8 cellular contexts compared by ENCODE assay signal in the genomic region with DNA sequence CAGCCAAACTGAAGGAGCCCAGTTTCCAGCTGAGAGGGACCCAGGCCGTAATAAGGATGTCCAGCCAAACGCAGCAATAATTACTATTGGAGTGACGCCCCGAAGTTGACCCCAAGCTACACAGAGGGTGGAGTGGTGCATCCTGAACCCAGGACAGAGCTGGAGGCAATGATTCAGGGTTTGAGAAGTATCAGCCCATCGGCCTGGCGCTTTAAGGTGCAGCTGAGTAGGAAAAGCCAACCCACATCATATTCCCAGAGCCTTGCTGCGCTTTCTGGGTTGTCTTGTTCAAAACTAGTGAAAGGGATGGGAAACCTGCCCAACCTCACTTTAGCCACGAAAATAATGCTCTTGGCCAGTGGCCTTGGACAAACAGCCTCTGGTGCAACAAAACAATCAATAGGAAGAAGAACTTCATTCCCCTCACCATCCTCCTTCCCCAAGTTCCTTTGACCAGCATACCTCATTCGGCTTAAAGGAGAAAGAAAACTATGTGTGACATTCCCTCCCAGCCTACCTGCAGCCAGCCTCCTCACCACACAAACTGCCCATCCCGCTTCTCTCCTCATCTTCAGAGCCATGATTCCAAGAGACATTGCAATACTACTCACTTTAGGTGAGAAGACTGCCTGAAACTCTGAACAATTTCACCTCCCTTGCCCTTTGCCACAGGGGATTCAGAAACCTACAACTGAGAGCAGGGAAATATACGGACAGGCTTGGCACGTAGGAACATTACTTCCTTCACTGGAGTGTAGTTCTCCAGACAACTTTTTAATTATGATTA.
DNase-seq lines count a peak whose midpoint lies in the region; ATAC-seq and TF ChIP-seq lines count a peak whose summit lies in the region.

No MANE protein-coding gene starts in this region.

- TF ChIP-seq POLR2A in spleen (IDR thresholded peaks at IDR 0.05), result no peak

- H3K27ac Mint-ChIP-seq in CD8-positive, alpha-beta memory T cell, result peak overlapping the region in 7 of 8 donors; percentile 85 to 100 (median 87)

- peak overlapping the region; percentile 56 for H3K4me3 ChIP-seq in CD8-positive, alpha-beta memory T cell (ENCODE audit: low read length)
- peak overlapping the region; percentile 38 for H3K4me3 ChIP-seq in astrocyte of the cerebellum (ENCODE audit: low read depth, low read length)
- peak overlapping the region; percentile 39 to 97 (median 80) for H3K4me3 ChIP-seq in spleen

- CTCF ChIA-PET in CD8-positive, alpha-beta memory T cell (lab: Charles Lee), result interaction anchor here (0.9 to 3.1 kb wide), 5 partner anchors 11 to 121 kb away, joined by 3 to 10 read pairs (median 3); no protein-coding TSS in a partner anchor

- no peaks in the 10 kb centered on the region for H3K27me3 ChIP-seq in CD8-positive, alpha-beta memory T cell (ENCODE audit: insufficient read depth, low read length, poor library complexity, severe bottlenecking)
- H3K27me3 ChIP-seq in spleen (replicated peaks in 1 of 7), result no peaks in the 10 kb centered on the region

- peaks cover 0 to 25% (median 1%) of the 10 kb centered on the region in 3 donors for H3K36me3 Mint-ChIP-seq in CD8-positive, alpha-beta memory T cell

- H3K4me1 ChIP-seq in CD8-positive, alpha-beta memory T cell (ENCODE audit: insufficient read depth, low read length), result peaks cover 26% of the 10 kb centered on the region
- H3K4me1 ChIP-seq in spleen, result peaks cover 27 to 47% (median 45%) of the 10 kb centered on the region in 6 donors

- no peak for ATAC-seq in GM21515 (IDR thresholded peaks at IDR 0.05; ENCODE audit: unreplicated experiment)
- no peak for ATAC-seq in GM21360 (IDR thresholded peaks at IDR 0.05; ENCODE audit: unreplicated experiment)

- H3K4me1 Mint-ChIP-seq in CD8-positive, alpha-beta memory T cell, result peaks cover 26 to 46% (median 36%) of the 10 kb centered on the region in 3 donors

- WGBS in spleen, 5 donors, result 19 to 35% (median 26%) methylated on average over 11 to 12 of the region's 12 CpGs

- H3K9me3 ChIP-seq in CD8-positive, alpha-beta memory T cell (ENCODE audit: low read length), result no peaks in the 10 kb centered on the region
- H3K9me3 ChIP-seq in spleen, result no peaks in the 10 kb centered on the region

- POLR2A ChIA-PET in CD8-positive, alpha-beta memory T cell (lab: Charles Lee), result interaction anchor here (0.5 to 2.7 kb wide), 9 partner anchors 73 to 217 kb away, joined by 3 to 12 read pairs (median 4); a partner anchor contains a TSS

- peak overlapping the region; percentile 99 for H3K27ac ChIP-seq in CD8-positive, alpha-beta memory T cell (ENCODE audit: low read depth, low read length)
- peak overlapping the region in 7 of 8 donors; percentile 96 to 100 (median 99) for H3K27ac ChIP-seq in spleen

- no peak for TF ChIP-seq CTCF in astrocyte of the cerebellum (IDR thresholded peaks at IDR 0.05; ENCODE audit: low read depth, low read length, missing control alignments)
- no peak for TF ChIP-seq CTCF in spleen (IDR thresholded peaks at IDR 0.05 in 8 of 11, conservative IDR thresholded peaks at IDR 0.05 in 3 of 11)

- peaks cover 0 to 5% (median 0%) of the 10 kb centered on the region in 5 donors for H3K9me3 Mint-ChIP-seq in CD8-positive, alpha-beta memory T cell

- in situ Hi-C loops in astrocyte of the cerebellum (cut with HindIII; ENCODE audit: low sequenced_read_pairs), result no loop called here

- H3K36me3 ChIP-seq in CD8-positive, alpha-beta memory T cell (ENCODE audit: insufficient read depth, low read length), result no peaks in the 10 kb centered on the region
- H3K36me3 ChIP-seq in spleen, result no peaks in the 10 kb centered on the region

- DNase-seq in CD8-positive, alpha-beta memory T cell, result peak in 1 of 5 donors; percentile 8
- DNase-seq in HuH-7.5 (ENCODE audit: low spot score), result peak; percentile 37
- DNase-seq in astrocyte of the cerebellum (ENCODE audit: low read depth), result no peak
- DNase-seq in inferior parietal cortex (ENCODE audit: extremely low spot score), result peak; percentile 56
- DNase-seq in spleen, result no peak
- DNase-seq in posterior vena cava (ENCODE audit: low spot score), result no peak

- peak overlapping the region; percentile 61 to 100 (median 74) for H3K4me3 Mint-ChIP-seq in CD8-positive, alpha-beta memory T cell

- H3K27me3 Mint-ChIP-seq in CD8-positive, alpha-beta memory T cell, result peaks cover 0 to 14% of the 10 kb centered on the region in 2 donors

- intact Hi-C loops in spleen (cut with DNase I; ENCODE audit: low total_unique reads) (no loop called here), posterior vena cava (cut with DNase I) (loop anchor here (10.0 kb wide), 2 partner anchors 184 to 294 kb away; no protein-coding TSS in a partner anchor)

Comparison
In these comparisons a context has a peak if more than half of its experiments do, and no peak if none do; other contexts are left out.
1. DNase-seq: peak in HuH-7.5 (single experiment) and inferior parietal cortex (single experiment); none in astrocyte of the cerebellum (single experiment), spleen (single experiment) and posterior vena cava (single experiment).
2. Peak in every context shown above with its lines, with median percentiles within 50 percentile points of each other: H3K4me3 ChIP-seq.